22 cellular contexts compared by ENCODE assay signal in the genomic region with DNA sequence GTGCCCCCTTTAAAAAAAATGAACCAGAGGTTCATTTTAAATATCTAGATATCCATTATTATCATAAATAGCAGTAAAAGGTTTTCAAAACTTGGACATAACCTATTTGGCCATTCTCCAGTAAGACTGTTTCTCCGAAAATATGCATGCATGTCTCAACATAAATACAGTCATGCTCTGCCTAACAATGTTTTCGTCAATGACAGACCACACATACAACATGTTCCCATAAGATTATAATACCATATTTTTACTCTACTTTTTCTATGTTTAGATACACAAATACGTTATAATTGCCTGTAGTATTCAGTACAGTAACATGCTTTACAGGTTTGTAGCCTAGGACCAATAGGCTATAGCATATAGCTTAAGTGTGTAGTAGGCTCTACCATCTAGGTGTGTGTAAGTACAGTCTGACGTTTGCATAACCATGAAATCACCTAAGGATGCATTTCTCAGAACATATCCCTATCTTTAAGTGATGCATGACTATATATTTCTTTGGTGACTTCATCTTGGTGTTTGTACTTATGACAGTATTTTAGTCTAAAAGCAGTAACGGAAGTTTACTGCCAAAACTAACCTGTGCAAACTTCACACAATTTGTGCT. TPM values are rescaled to one million over a fixed set of nuclear protein-coding genes. Genes with fewer than 3 reads are reported as not detected.
DNase-seq lines count a peak whose midpoint lies in the region; FAIRE-seq and TF ChIP-seq lines count a peak whose summit lies in the region.
"Had no signal": no experiment of that assay in that cellular context is flagged by ENCODE, and none has a peak within 500 bp of the region (broad histone marks: within the 10 kb centered on the region; RNA-seq: fewer than 3 reads in every experiment).

No MANE protein-coding gene starts in this region.

- POLR2A ChIA-PET in PC-9 (lab: Charles Lee; ENCODE audit: unreplicated experiment) (no interaction called here), HEK293T (lab: Yijun Ruan, JAX) (no interaction called here)

- TF ChIP-seq EP300 in suprapubic skin (IDR thresholded peaks at IDR 0.05) = no peak

- no peaks in the 10 kb centered on the region for H3K9me2 ChIP-seq in PC-9 (ENCODE audit: insufficient read depth)
- H3K9me2 ChIP-seq in hepatocyte (replicated peaks; ENCODE audit: insufficient read depth) = no peaks in the 10 kb centered on the region

- CTCF ChIA-PET in PC-9 (lab: Charles Lee) = no interaction called here
- CTCF ChIA-PET in HEK293T (lab: Yijun Ruan, JAX) = no interaction called here

- H3K4me1 ChIP-seq in PC-9 (replicated peaks; ENCODE audit: insufficient read depth) (peaks cover 13% of the 10 kb centered on the region), hepatocyte (ENCODE audit: insufficient read depth) (peaks cover 14% of the 10 kb centered on the region), suprapubic skin (peaks cover 40% of the 10 kb centered on the region), uterus (peaks cover 0 to 2% of the 10 kb centered on the region in 2 donors)
- H3K4me1 ChIP-seq: BE2C had no signal

- TF ChIP-seq POLR2A in GM12892 (IDR thresholded peaks at IDR 0.05; ENCODE audit: low read depth, low read length) (no peak), suprapubic skin (IDR thresholded peaks at IDR 0.05) (no peak), uterus (IDR thresholded peaks at IDR 0.05) (no peak)

- H3K27me3 ChIP-seq in PC-9 (ENCODE audit: insufficient read depth, low read depth) (no peaks in the 10 kb centered on the region), hepatocyte (no peaks in the 10 kb centered on the region), suprapubic skin (no peaks in the 10 kb centered on the region), uterus (no peaks in the 10 kb centered on the region)
- H3K27me3 ChIP-seq: BE2C, brain microvascular endothelial cell, pancreas had no signal

- DNase-seq in GM12892 (ENCODE audit: insufficient read length) (no peak), PC-9 (no peak), hepatocyte (ENCODE audit: low spot score) (no peak), suprapubic skin (ENCODE audit: low spot score in 2 of 2) (no peak), HEK293T (ENCODE audit: extremely low spot score) (no peak), HT-29 (ENCODE audit: low spot score) (no peak), uterus (no peak)
- DNase-seq: activated CD8-positive, alpha-beta T cell treated with anti-CD3 and anti-CD28 coated beads, Interleukin-2, amount 10 ng/mL, durations not matched to agents 7 days and 5 days; activated T-cell treated with anti-CD3 and anti-CD28 coated beads, Interleukin-2, amount 50 U/mL, for 48 hours; BE2C; brain microvascular endothelial cell; erythroblast; lower lobe of right lung; NCI-H1694 treated with DMSO at 0.1 percent for 48 hours; NCI-H345; pancreas; SHP77; stimulated activated CD4-positive, alpha-beta T cell treated with anti-CD3 and anti-CD28 coated beads, Interleukin-4, amount 100 ng/mL, for 4 hours; substantia nigra had no signal

- H3K4me3 ChIP-seq in PC-9 = no peak overlapping the region
- H3K4me3 ChIP-seq in hepatocyte = no peak overlapping the region
- peak overlapping the region; percentile 56 for H3K4me3 ChIP-seq in suprapubic skin
- H3K4me3 ChIP-seq in uterus = no peak overlapping the region
- H3K4me3 ChIP-seq: lower lobe of right lung, pancreas, smooth muscle cell had no signal

- no TSS peak for BruUV-seq in PC-9 (replicated peaks; lab: Mats Ljungman, UMichigan)

- H3K9me3 ChIP-seq in PC-9 (ENCODE audit: insufficient read depth, low read depth) (no peaks in the 10 kb centered on the region), hepatocyte (ENCODE audit: low read depth) (no peaks in the 10 kb centered on the region), suprapubic skin (no peaks in the 10 kb centered on the region), uterus (no peaks in the 10 kb centered on the region)
- H3K9me3 ChIP-seq: BE2C, lower lobe of right lung, pancreas had no signal

- intact Hi-C loops in PC-9 (cut with micrococcal nuclease; ENCODE audit: unreplicated experiment) = no loop called here
- intact Hi-C loops in uterus (cut with DNase I; ENCODE audit: low total_unique reads) = no loop called here

- H3K4me2 ChIP-seq in PC-9 (peak overlapping the region; percentile 91; the same call in 1 of the 2 replicates), hepatocyte (peak overlapping the region; percentile 85)
- H3K4me2 ChIP-seq: smooth muscle cell had no signal

- no peak for TF ChIP-seq CTCF in PC-9 (conservative IDR thresholded peaks at IDR 0.05)
- no peak for TF ChIP-seq CTCF in hepatocyte (IDR thresholded peaks at IDR 0.05; ENCODE audit: poor library complexity)
- TF ChIP-seq CTCF in suprapubic skin (IDR thresholded peaks at IDR 0.05) = no peak
- TF ChIP-seq CTCF in uterus (IDR thresholded peaks at IDR 0.05) = no peak

- peaks cover 5% of the 10 kb centered on the region for H3F3A ChIP-seq in PC-9 (ENCODE audit: insufficient read depth, low read depth)

- no peaks in the 10 kb centered on the region for H3K36me3 ChIP-seq in PC-9 (ENCODE audit: low read depth)
- H3K36me3 ChIP-seq in hepatocyte (replicated peaks; ENCODE audit: insufficient read depth, low read depth) = no peaks in the 10 kb centered on the region
- no peaks in the 10 kb centered on the region for H3K36me3 ChIP-seq in suprapubic skin
- no peaks in the 10 kb centered on the region for H3K36me3 ChIP-seq in uterus
- H3K36me3 ChIP-seq: BE2C, brain microvascular endothelial cell, lower lobe of right lung, pancreas had no signal

- peaks cover 17% of the 10 kb centered on the region for H3K79me2 ChIP-seq in PC-9 (ENCODE audit: low read depth)
- peaks cover 22% of the 10 kb centered on the region for H3K79me2 ChIP-seq in hepatocyte

- H2AFZ ChIP-seq in PC-9 (no peak overlapping the region), hepatocyte (no peak overlapping the region)

- FAIRE-seq in GM12892 (lab: Jason Lieb, UNC) = peak; percentile 27
- FAIRE-seq: H1, pancreas had no signal

- H4K20me1 ChIP-seq in PC-9 (ENCODE audit: insufficient read depth) (no peaks in the 10 kb centered on the region), hepatocyte (ENCODE audit: insufficient read depth, poor library complexity, severe bottlenecking) (no peaks in the 10 kb centered on the region)

- WGBS in hepatocyte (ENCODE audit: low lambda C conversion rate, missing lambda C conversion rate) = 82% methylated on average over 5 of the region's 5 CpGs
- 60% methylated on average over 5 of the region's 5 CpGs for WGBS in suprapubic skin

- H3K27ac ChIP-seq in PC-9 (no peak overlapping the region), hepatocyte (no peak overlapping the region), suprapubic skin (peak overlapping the region; percentile 16), uterus (no peak overlapping the region)
- H3K27ac ChIP-seq: brain microvascular endothelial cell, lower lobe of right lung, pancreas, VCaP had no signal

TF ChIP-seq in HEK293T, 16 proteins besides CTCF, POLR2A, EP300 and RAD21:
- no peak for TF ChIP-seq FOXK2 (IDR thresholded peaks at IDR 0.05)
- no peak for TF ChIP-seq LEF1 (IDR thresholded peaks at IDR 0.05; ENCODE audit: borderline replicate concordance)
- TF ChIP-seq SUZ12 (IDR thresholded peaks at IDR 0.05) = no peak
- TF ChIP-seq TARDBP (IDR thresholded peaks at IDR 0.05) = no peak
- no peak for TF ChIP-seq ARNT (IDR thresholded peaks at IDR 0.05)
- TF ChIP-seq, protein P1, sequence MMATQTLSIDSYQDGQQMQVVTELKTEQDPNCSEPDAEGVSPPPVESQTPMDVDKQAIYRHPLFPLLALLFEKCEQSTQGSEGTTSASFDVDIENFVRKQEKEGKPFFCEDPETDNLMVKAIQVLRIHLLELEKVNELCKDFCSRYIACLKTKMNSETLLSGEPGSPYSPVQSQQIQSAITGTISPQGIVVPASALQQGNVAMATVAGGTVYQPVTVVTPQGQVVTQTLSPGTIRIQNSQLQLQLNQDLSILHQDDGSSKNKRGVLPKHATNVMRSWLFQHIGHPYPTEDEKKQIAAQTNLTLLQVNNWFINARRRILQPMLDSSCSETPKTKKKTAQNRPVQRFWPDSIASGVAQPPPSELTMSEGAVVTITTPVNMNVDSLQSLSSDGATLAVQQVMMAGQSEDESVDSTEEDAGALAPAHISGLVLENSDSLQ (IDR thresholded peaks at IDR 0.05) = no peak
- TF ChIP-seq ELF4 (IDR thresholded peaks at IDR 0.05) = no peak
- no peak for TF ChIP-seq FOXM1 (IDR thresholded peaks at IDR 0.05; ENCODE audit: borderline replicate concordance)
- no peak for TF ChIP-seq NFRKB (IDR thresholded peaks at IDR 0.05)
- TF ChIP-seq FOXA1 (IDR thresholded peaks at IDR 0.05) = no peak
- no peak for TF ChIP-seq ZNF384 (IDR thresholded peaks at IDR 0.05)
- TF ChIP-seq BHLHE40 (IDR thresholded peaks at IDR 0.05; ENCODE audit: borderline replicate concordance) = no peak
- TF ChIP-seq HDGF (IDR thresholded peaks at IDR 0.05; ENCODE audit: borderline replicate concordance) = no peak
- TF ChIP-seq CTBP1 (IDR thresholded peaks at IDR 0.05; ENCODE audit: borderline replicate concordance) = no peak
- no peak for TF ChIP-seq SP1 (IDR thresholded peaks at IDR 0.05)
- no peak for TF ChIP-seq L3MBTL2 (conservative IDR thresholded peaks at IDR 0.05)

RNA-seq across cellular contexts. Expression of a gene that starts 3.2 kb away (rescaled TPM):
- polyA plus RNA-seq in GM12892 (2012; ENCODE audit: missing spikeins) = 17.4 TPM
- total RNA-seq in PC-9 (2021) = 17.3 and 39.5 TPM in 2 replicates
- 24.8 and 28.2 TPM in 2 replicates for total RNA-seq in hepatocyte
- 19.4 and 24.1 TPM in 2 replicates for polyA plus RNA-seq in hepatocyte
- 10 to 100 TPM; 24.5 to 52.9 (median 43.5) TPM for total RNA-seq in suprapubic skin
- 8.3 and 19.6 TPM in 2 replicates for total RNA-seq in HT-29 (2014; rRNA removed; shearing (Covaris generic))
- 10 to 100 TPM; 10.6 to 35.9 (median 20.1) TPM for total RNA-seq in uterus

RNA-seq across cellular contexts. Expression of a gene that starts 25.0 kb away (rescaled TPM):
- polyA plus RNA-seq in GM12892 (2012; ENCODE audit: missing spikeins) = 5.7 TPM
- 4.0 and 7.0 TPM in 2 replicates for total RNA-seq in PC-9 (2021)
- 6.1 and 7.0 TPM in 2 replicates for total RNA-seq in hepatocyte
- polyA plus RNA-seq in hepatocyte = 6.1 and 6.9 TPM in 2 replicates
- total RNA-seq in suprapubic skin = 1 to 10 TPM; 1.9 to 3.6 (median 3.3) TPM
- 0.29 and 0.36 TPM in 2 replicates for total RNA-seq in HT-29 (2014; rRNA removed; shearing (Covaris generic))
- total RNA-seq in uterus = 10 to 100 TPM in 1 of 4 donors, 1 to 10 TPM in 2, under 1 TPM in 1; 0.88 to 12.8 (median 5.4) TPM

RNA-seq across cellular contexts. Expression of a gene that starts 25.4 kb away (rescaled TPM):
- 32.8 TPM for polyA plus RNA-seq in GM12892 (2012; ENCODE audit: missing spikeins)
- total RNA-seq in PC-9 (2021) = 47.4 and 53.4 TPM in 2 replicates
- 46.4 and 48.6 TPM in 2 replicates for total RNA-seq in hepatocyte
- polyA plus RNA-seq in hepatocyte = 28.0 and 45.5 TPM in 2 replicates
- 100 to 1,000 TPM in 1 of 4 donors, 10 to 100 TPM in 3; 52.0 to 202 (median 71.5) TPM for total RNA-seq in suprapubic skin
- 7.7 and 12.8 TPM in 2 replicates for total RNA-seq in HT-29 (2014; rRNA removed; shearing (Covaris generic))
- total RNA-seq in uterus = 10 to 100 TPM; 12.6 to 80.7 (median 51.2) TPM
